ENCODE assay signal across 32 cellular contexts in the genomic region with DNA sequence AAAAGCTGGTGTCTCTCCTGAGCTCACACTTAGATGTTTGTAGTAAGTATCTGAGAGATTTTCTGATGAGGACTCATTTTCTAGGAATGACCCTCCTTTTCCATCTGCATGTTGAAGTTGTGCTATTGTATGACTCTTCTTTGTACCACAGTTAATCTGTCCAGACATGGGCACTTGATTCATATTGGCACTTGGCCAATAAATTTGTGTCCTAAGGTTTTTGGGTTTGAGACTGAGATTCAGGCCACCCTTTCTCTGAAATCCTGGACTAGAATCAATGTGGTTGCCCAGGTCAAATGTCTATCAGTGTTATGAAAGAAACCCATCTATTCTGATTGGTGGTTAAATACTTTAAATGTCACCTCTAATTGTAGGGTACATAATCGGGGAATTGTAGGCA.
DNase-seq lines count a peak whose midpoint lies in the region; ATAC-seq, FAIRE-seq and TF ChIP-seq lines count a peak whose summit lies in the region.
"Had no signal": no experiment of that assay in that cellular context is flagged by ENCODE, and none has a peak within 500 bp of the region (broad histone marks: within the 10 kb centered on the region; RNA-seq: fewer than 3 reads in every experiment).

No MANE protein-coding gene starts in this region.

- H3K27me3 ChIP-seq in astrocyte (ENCODE audit: insufficient read depth, low read length) (no peaks in the 10 kb centered on the region), K562 (ENCODE audit: control insufficient read depth in 2 of 2, insufficient read depth in 2 of 2, low read length in 2 of 2) (no peaks in the 10 kb centered on the region)
- H3K27me3 ChIP-seq: BE2C had no signal

- in situ Hi-C loops in K562 (cut with MboI) = no loop called here

- 0% methylated on average over 1 of the region's 1 CpG for WGBS in K562 (ENCODE audit: insufficient coverage, low coverage, missing lambda C conversion rate)

- BruUV-seq in K562 (replicated peaks; lab: Mats Ljungman, UMichigan) = no TSS peak

- H3K9ac ChIP-seq in astrocyte (ENCODE audit: low read length) (no peak overlapping the region), K562 (ENCODE audit: insufficient read depth in 1 of 2, low read depth in 2 of 2, low read length in 2 of 2) (no peak overlapping the region)
- H3K9ac ChIP-seq: BLaER1; BLaER1 treated with 17β-estradiol and CSF1 and Interleukin-3, amounts not matched to agents 10 nM and 100 nM had no signal

- H3K4me1 ChIP-seq in astrocyte (ENCODE audit: insufficient read depth, low read length) = no peaks in the 10 kb centered on the region
- no peaks in the 10 kb centered on the region for H3K4me1 ChIP-seq in K562 (replicated peaks in 1 of 2; ENCODE audit: control insufficient read depth in 2 of 2, insufficient read depth in 2 of 2, low read length in 2 of 2)
- H3K4me1 ChIP-seq: A549; BE2C; BLaER1; BLaER1 treated with 17β-estradiol and CSF1 and Interleukin-3, amounts not matched to agents 10 nM and 100 nM; Caco-2 had no signal

- H3K27ac Mint-ChIP-seq in astrocyte (ENCODE audit: unreplicated experiment) = no peak overlapping the region
- H3K27ac Mint-ChIP-seq: B cell; CD14-positive monocyte; CD4-positive, alpha-beta memory T cell; CD4-positive, alpha-beta T cell; CD4-positive, CD25-positive, alpha-beta regulatory T cell; CD8-positive, alpha-beta memory T cell; CD8-positive, alpha-beta T cell had no signal

- H3K9me3 Mint-ChIP-seq in astrocyte (ENCODE audit: unreplicated experiment) = no peaks in the 10 kb centered on the region
- H3K9me3 Mint-ChIP-seq: CD4-positive, alpha-beta T cell; CD8-positive, alpha-beta T cell had no signal

- DNase-seq in astrocyte (ENCODE audit: low read depth) = no peak
- no peak for DNase-seq in K562 (ENCODE audit: extremely low read depth in 1 of 4, low spot score in 3 of 4)
- DNase-seq in Kasumi-1 (lab: John Stamatoyannopoulos, UW) = no peak
- DNase-seq in NCI-H69 (lab: John Stamatoyannopoulos, UW) = no peak
- DNase-seq: 8988T; ACHN; AML-193; BE2C; C1 segment of cervical spinal cord; Caco-2; Calu3; CD4-positive, alpha-beta memory T cell; CD4-positive, alpha-beta T cell; CD4-positive, CD25-positive, alpha-beta regulatory T cell; CD8-positive, alpha-beta memory T cell; CD8-positive, alpha-beta T cell; COR-L47; DMS 273 treated with DMSO at 0.1 percent for 48 hours; DMS153; DMS53; DMS79; DMS79 treated with DMSO at 0.1 percent for 48 hours; DND-41; EL had no signal

- H3K4me2 ChIP-seq in astrocyte (ENCODE audit: low read length) (no peak overlapping the region), K562 (ENCODE audit: insufficient read depth, low read length) (no peak overlapping the region)
- H3K4me2 ChIP-seq: A549; BLaER1; BLaER1 treated with 17β-estradiol and CSF1 and Interleukin-3, amounts not matched to agents 10 nM and 100 nM had no signal

- TF ChIP-seq POLR2A in K562 (conservative IDR thresholded peaks at IDR 0.05) = no peak

- H3K36me3 ChIP-seq in astrocyte (ENCODE audit: insufficient read depth, low read length) (no peaks in the 10 kb centered on the region), K562 (ENCODE audit: control insufficient read depth, insufficient read depth, low read length) (no peaks in the 10 kb centered on the region)
- H3K36me3 ChIP-seq: BE2C; BLaER1; BLaER1 treated with 17β-estradiol and CSF1 and Interleukin-3, amounts not matched to agents 10 nM and 100 nM had no signal

- FAIRE-seq in astrocyte (lab: Jason Lieb, UNC) = peak; percentile 32
- FAIRE-seq in K562 (lab: Jason Lieb, UNC) = no peak
- FAIRE-seq: A204.1 had no signal

- TF ChIP-seq RAD21 in K562 (CRISPR knock-in tag; conservative IDR thresholded peaks at IDR 0.05 in 1 of 2, IDR thresholded peaks at IDR 0.05 in 1 of 2) = no peak

- TF ChIP-seq CTCF in astrocyte (IDR thresholded peaks at IDR 0.05; ENCODE audit: insufficient read depth, low read depth, low read length) (no peak), K562 (IDR thresholded peaks at IDR 0.05 in 2 of 3, conservative IDR thresholded peaks at IDR 0.05 in 1 of 3; ENCODE audit: insufficient read depth in 2 of 3, low read depth in 1 of 3, low read length in 3 of 3) (no peak)

- H3K79me2 ChIP-seq in astrocyte (ENCODE audit: insufficient read depth, low read length) = no peaks in the 10 kb centered on the region
- no peaks in the 10 kb centered on the region for H3K79me2 ChIP-seq in K562 (ENCODE audit: control insufficient read depth, insufficient read depth, low read length)

- H3K4me3 ChIP-seq in astrocyte (ENCODE audit: insufficient read depth, low read depth, low read length) (no peak overlapping the region), K562 (no peak overlapping the region)
- H3K4me3 ChIP-seq: A549; BLaER1; BLaER1 treated with 17β-estradiol and CSF1 and Interleukin-3, amounts not matched to agents 10 nM and 100 nM had no signal

- CTCF ChIA-PET in K562 (lab: Yijun Ruan, JAX; ENCODE audit: low intra/inter-chr PET ratio) = no interaction called here

- no peak overlapping the region for H3K27ac ChIP-seq in astrocyte (ENCODE audit: low read depth, low read length)
- no peak overlapping the region for H3K27ac ChIP-seq in K562 (ENCODE audit: extremely low read depth, low read depth, low read length)
- H3K27ac ChIP-seq: 22Rv1; A549; BLaER1; BLaER1 treated with 17β-estradiol and CSF1 and Interleukin-3, amounts not matched to agents 10 nM and 100 nM; C4-2B had no signal

- TF ChIP-seq EP300 in K562 (IDR thresholded peaks at IDR 0.05; ENCODE audit: low read length) = no peak

- no peaks in the 10 kb centered on the region for H3K4me1 Mint-ChIP-seq in astrocyte (ENCODE audit: low read depth, unreplicated experiment)
- H3K4me1 Mint-ChIP-seq: B cell; CD14-positive monocyte; CD4-positive, alpha-beta memory T cell; CD4-positive, CD25-positive, alpha-beta regulatory T cell; CD8-positive, alpha-beta memory T cell had no signal

- H3K9me1 ChIP-seq in K562 (ENCODE audit: control insufficient read depth, insufficient read depth, low read length) = no peaks in the 10 kb centered on the region

- H2AFZ ChIP-seq in astrocyte (ENCODE audit: low read depth, low read length) (no peak overlapping the region), K562 (ENCODE audit: low read depth, low read length) (no peak overlapping the region)

- H3K9me3 ChIP-seq in astrocyte (ENCODE audit: insufficient read depth, low read depth, low read length) (no peaks in the 10 kb centered on the region), K562 (replicated peaks; ENCODE audit: control insufficient read depth, insufficient read depth, low read depth, low read length) (no peaks in the 10 kb centered on the region)
- H3K9me3 ChIP-seq: A549; BE2C; BLaER1; BLaER1 treated with 17β-estradiol and CSF1 and Interleukin-3, amounts not matched to agents 10 nM and 100 nM; Caco-2 had no signal

- ATAC-seq in K562 = no peak
- ATAC-seq: A549; CD8-positive, alpha-beta T cell had no signal

- H4K20me1 ChIP-seq in astrocyte (ENCODE audit: insufficient read depth, low read length) (no peaks in the 10 kb centered on the region), K562 (replicated peaks; ENCODE audit: control insufficient read depth, insufficient read depth, low read length) (no peaks in the 10 kb centered on the region)
- H4K20me1 ChIP-seq: BLaER1; BLaER1 treated with 17β-estradiol and CSF1 and Interleukin-3, amounts not matched to agents 10 nM and 100 nM had no signal

- no peaks in the 10 kb centered on the region for H3K27me3 Mint-ChIP-seq in astrocyte (ENCODE audit: low read depth, unreplicated experiment)
- H3K27me3 Mint-ChIP-seq: B cell; CD4-positive, alpha-beta memory T cell; CD4-positive, alpha-beta T cell; CD4-positive, CD25-positive, alpha-beta regulatory T cell had no signal

- H3K4me3 Mint-ChIP-seq in astrocyte (ENCODE audit: unreplicated experiment) = no peak overlapping the region
- H3K4me3 Mint-ChIP-seq: B cell; CD14-positive monocyte; CD4-positive, alpha-beta memory T cell; CD4-positive, alpha-beta T cell; CD4-positive, CD25-positive, alpha-beta regulatory T cell; CD8-positive, alpha-beta memory T cell; CD8-positive, alpha-beta T cell had no signal

- POLR2A ChIA-PET in K562 (lab: Yijun Ruan, JAX) = no interaction called here

- intact Hi-C loops in K562 (cut with micrococcal nuclease) = no loop called here

- H3K36me3 Mint-ChIP-seq in astrocyte (ENCODE audit: low read depth, unreplicated experiment) = no peaks in the 10 kb centered on the region
- H3K36me3 Mint-ChIP-seq: CD14-positive monocyte; CD4-positive, alpha-beta memory T cell; CD4-positive, CD25-positive, alpha-beta regulatory T cell; CD8-positive, alpha-beta memory T cell; CD8-positive, alpha-beta T cell had no signal

TF ChIP-seq in K562, 482 proteins besides CTCF, POLR2A, EP300 and RAD21:
- TF ChIP-seq NFIC (IDR thresholded peaks at IDR 0.05) = peak; percentile 70
- TF ChIP-seq ZNF507 (tag; conservative IDR thresholded peaks at IDR 0.05) = no peak
- TF ChIP-seq NFIX (CRISPR knock-in tag; IDR thresholded peaks at IDR 0.05; ENCODE audit: low read depth) = peak; percentile 52
